Comparison of ENCODE assay signal across 17 cellular contexts in the genomic region with DNA sequence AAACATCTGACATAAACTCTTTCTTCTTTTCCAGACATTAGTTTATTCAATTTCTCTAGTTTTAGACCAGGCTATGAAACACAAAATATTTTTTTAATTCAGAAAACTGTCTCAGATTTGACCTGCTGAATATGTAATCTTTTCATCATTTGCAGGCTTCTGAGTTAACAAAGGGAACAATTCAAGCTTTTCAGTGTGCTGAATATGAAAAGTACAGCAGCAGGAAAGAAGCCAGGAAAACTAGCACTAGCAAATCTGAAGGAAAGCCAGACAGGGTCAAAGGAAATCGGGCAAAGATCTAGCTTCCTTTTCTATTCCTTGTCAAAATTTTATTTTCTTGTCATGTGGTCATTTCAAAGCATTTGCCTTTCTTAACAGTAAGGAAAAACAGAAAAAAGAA. TPM values are rescaled to one million over a fixed set of nuclear protein-coding genes. Genes with fewer than 3 reads are reported as not detected.
"Had no signal": no experiment of that assay in that cellular context is flagged by ENCODE, and none has a peak within 500 bp of the region (broad histone marks: within the 10 kb centered on the region; RNA-seq: fewer than 3 reads in every experiment).

No MANE protein-coding gene starts in this region.

- H3K36me3 ChIP-seq: cardiac muscle cell, heart left ventricle, neutrophil, suprapubic skin had no signal

- DNase-seq: activated CD4-positive, alpha-beta T cell treated with anti-CD3 and anti-CD28 coated beads for 1 hour; activated CD4-positive, alpha-beta T cell treated with anti-CD3 and anti-CD28 coated beads, Interleukin-2, amount 50 U/mL, for 48 hours; activated naive CD4-positive, alpha-beta T cell treated with anti-CD3 and anti-CD28 coated beads, Interleukin-2, amount 10 ng/mL, durations not matched to agents 7 days and 5 days; activated T-cell treated with anti-CD3 and anti-CD28 coated beads, Interleukin-2, amount 50 U/mL, for 1 hour; effector CD4-positive, alpha-beta T cell; heart left ventricle; posterior cingulate gyrus; stimulated activated CD4-positive, alpha-beta T cell treated with anti-CD3 and anti-CD28 coated beads, Interleukin-15, amount 100 ng/mL, for 24 hours; stimulated activated CD4-positive, alpha-beta T cell treated with anti-CD3 and anti-CD28 coated beads, Interleukin-4, amount 100 ng/mL, for 1 hour; stimulated activated naive B cell treated with anti-CD40 and anti-IgM and Interleukin-4, amounts not matched to agents 10 μg/mL and 1 μg/mL and 100 μg/mL, for 72 hours; T-helper 1 cell had no signal

- H3K27ac ChIP-seq: cardiac muscle cell, coronary artery, heart left ventricle, neutrophil, suprapubic skin had no signal

- H3K4me1 ChIP-seq: heart left ventricle, suprapubic skin had no signal

- H3K4me3 ChIP-seq: cardiac muscle cell, coronary artery, heart left ventricle, lung, suprapubic skin had no signal

- ATAC-seq: heart left ventricle; naive thymus-derived CD4-positive, alpha-beta T cell had no signal

- H3K9me3 ChIP-seq: heart left ventricle, neutrophil, suprapubic skin had no signal

RNA-seq across cellular contexts. Expression of a gene that starts 35.3 kb away (rescaled TPM):
- polyA plus RNA-seq: cardiac muscle cell had no signal
